In genomic region chr13:37695200-37695599, GRCh38 we compare ENCODE assay signal across 30 cellular contexts.
"Had no signal": no experiment of that assay in that cellular context is flagged by ENCODE, and none has a peak within 500 bp of the region (broad histone marks: within the 10 kb centered on the region; RNA-seq: fewer than 3 reads in every experiment).

No MANE protein-coding gene starts in this region.

- DNase-seq: colonic mucosa; effector CD8-positive, alpha-beta T cell; foreskin keratinocyte; heart left ventricle; immature natural killer cell; left ventricle myocardium superior; lower lobe of right lung; mucosa of descending colon; naive B cell; stimulated activated CD4-positive, alpha-beta T cell treated with anti-CD3 and anti-CD28 coated beads, Interleukin-12 subunit alpha, Interleukin-12 subunit beta, amount 100 ng/mL, for 4 hours; stimulated activated CD4-positive, alpha-beta T cell treated with anti-CD3 and anti-CD28 coated beads, Interleukin-2, amount 100 ng/mL, for 24 hours; stimulated activated CD4-positive, alpha-beta T cell treated with anti-CD3 and anti-CD28 coated beads, Interleukin-4, amount 100 ng/mL, for 24 hours; stimulated activated naive CD4-positive, alpha-beta T cell treated with Interleukin-2 at 50 U/mL for 16 hours; stomach; thyroid gland; trophoblast cell had no signal

- H3K27me3 Mint-ChIP-seq: dendritic cell treated with granulocyte-macrophage colony-stimulating factor and Interleukin-4, amounts not matched to agents 40 ng/mL and 50 ng/mL, for 4 days; naive B cell; natural killer cell treated with Interleukin-12 subunit alpha and Interleukin-12 subunit beta and Interleukin-15 and Interleukin-18, amount 100 ng/mL, for 72 hours; progenitor cell of endocrine pancreas had no signal

- H3K9ac ChIP-seq: neural progenitor cell, parathyroid adenoma had no signal

- H3K36me3 ChIP-seq: colonic mucosa, esophagus muscularis mucosa, gastroesophageal sphincter, heart left ventricle, lower lobe of right lung, stomach, thyroid gland, vagina had no signal

- ATAC-seq: foreskin keratinocyte; gastroesophageal sphincter; heart left ventricle; left ventricle myocardium superior; lower lobe of right lung; mucosa of descending colon; natural killer cell treated with Interleukin-12 subunit alpha and Interleukin-12 subunit beta and Interleukin-15 and Interleukin-18, amount 100 ng/mL, for 72 hours; sciatic nerve; stimulated activated effector memory CD8-positive, alpha-beta T cell treated with anti-CD3 and anti-CD28 coated beads, Interleukin-12 subunit alpha, Interleukin-12 subunit beta, amount 100 ng/mL, for 72 hours had no signal

- H3K4me1 ChIP-seq: colonic mucosa, esophagus muscularis mucosa, foreskin keratinocyte, gastroesophageal sphincter, heart left ventricle, lower lobe of right lung, neural progenitor cell, parathyroid adenoma, stomach, thyroid gland, vagina had no signal

- H3K27ac ChIP-seq: colonic mucosa, esophagus muscularis mucosa, foreskin keratinocyte, gastroesophageal sphincter, heart left ventricle, hepatocyte, lower lobe of right lung, neural progenitor cell, parathyroid adenoma, stomach, thyroid gland, vagina had no signal

- H2AFZ ChIP-seq: hepatocyte, neural progenitor cell, parathyroid adenoma had no signal

- FAIRE-seq: endothelial cell of umbilical vein, keratinocyte had no signal

- H3K9me3 ChIP-seq: colonic mucosa, esophagus muscularis mucosa, gastroesophageal sphincter, heart left ventricle, lower lobe of right lung, mucosa of descending colon, stomach, thyroid gland, vagina had no signal

- H3K36me3 Mint-ChIP-seq: immature natural killer cell; naive B cell; natural killer cell treated with Interleukin-12 subunit alpha and Interleukin-12 subunit beta and Interleukin-15 and Interleukin-18, amount 100 ng/mL, for 72 hours; stimulated activated effector memory CD8-positive, alpha-beta T cell treated with anti-CD3 and anti-CD28 coated beads, Interleukin-12 subunit alpha, Interleukin-12 subunit beta, amount 100 ng/mL, for 72 hours had no signal

- H3K27ac Mint-ChIP-seq: dendritic cell treated with granulocyte-macrophage colony-stimulating factor and Interleukin-4, amounts not matched to agents 40 ng/mL and 50 ng/mL, for 4 days; immature natural killer cell; naive B cell; natural killer cell treated with Interleukin-12 subunit alpha and Interleukin-12 subunit beta and Interleukin-15 and Interleukin-18, amount 100 ng/mL, for 72 hours; neural progenitor cell; progenitor cell of endocrine pancreas; stimulated activated effector memory CD8-positive, alpha-beta T cell treated with anti-CD3 and anti-CD28 coated beads, Interleukin-12 subunit alpha, Interleukin-12 subunit beta, amount 100 ng/mL, for 72 hours had no signal

- H3K4me3 Mint-ChIP-seq: dendritic cell treated with granulocyte-macrophage colony-stimulating factor and Interleukin-4, amounts not matched to agents 40 ng/mL and 50 ng/mL, for 4 days; immature natural killer cell; naive B cell; natural killer cell treated with Interleukin-12 subunit alpha and Interleukin-12 subunit beta and Interleukin-15 and Interleukin-18, amount 100 ng/mL, for 72 hours; neural progenitor cell; stimulated activated effector memory CD8-positive, alpha-beta T cell treated with anti-CD3 and anti-CD28 coated beads, Interleukin-12 subunit alpha, Interleukin-12 subunit beta, amount 100 ng/mL, for 72 hours had no signal

- H3K4me2 ChIP-seq: hepatocyte, neural progenitor cell, smooth muscle cell had no signal

- H3K4me3 ChIP-seq: colonic mucosa, esophagus muscularis mucosa, gastroesophageal sphincter, heart left ventricle, hepatocyte, lower lobe of right lung, mucosa of descending colon, neural progenitor cell, smooth muscle cell, stomach, thyroid gland, vagina had no signal

- H3K27me3 ChIP-seq: colonic mucosa, esophagus muscularis mucosa, foreskin keratinocyte, gastroesophageal sphincter, heart left ventricle, hepatocyte, neural progenitor cell, stomach, thyroid gland, vagina had no signal

- H3K4me1 Mint-ChIP-seq: immature natural killer cell; naive B cell; neural progenitor cell; stimulated activated effector memory CD8-positive, alpha-beta T cell treated with anti-CD3 and anti-CD28 coated beads, Interleukin-12 subunit alpha, Interleukin-12 subunit beta, amount 100 ng/mL, for 72 hours had no signal

- H3K79me2 ChIP-seq: hepatocyte, parathyroid adenoma had no signal
